ENCODE assay signal across 8 cellular contexts in the genomic region with DNA sequence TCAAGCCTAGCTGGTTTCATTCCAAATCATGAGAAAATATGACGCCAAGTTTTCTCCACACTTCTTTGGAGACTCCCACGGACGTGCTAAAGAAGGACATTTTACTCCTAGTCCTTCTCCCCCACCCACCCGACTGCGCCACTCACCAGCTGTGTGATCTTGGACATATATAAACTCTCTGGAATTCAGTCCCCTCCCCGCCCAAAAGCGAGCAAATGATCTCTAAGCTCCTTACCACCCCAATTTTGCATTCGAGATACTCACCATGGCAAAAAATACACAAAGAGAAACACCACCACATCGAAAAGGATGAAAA. TPM values are rescaled to one million over a fixed set of nuclear protein-coding genes. Genes with fewer than 3 reads are reported as not detected.
A peak's percentile ranks its signal among the peaks of the same experiment; 100 is the strongest.
DNase-seq lines count a peak whose midpoint lies in the region; ATAC-seq and TF ChIP-seq lines count a peak whose summit lies in the region.

No MANE protein-coding gene starts in this region.

- no peaks in the 10 kb centered on the region for H3K9me3 ChIP-seq in AG04450 (ENCODE audit: control insufficient read depth, insufficient read depth, low read length)

- H3K36me3 Mint-ChIP-seq in activated naive CD4-positive, alpha-beta T cell treated with anti-CD3 and anti-CD28 coated beads, Interleukin-2, amount 50 U/mL, for 72 hours, result peaks cover 28 to 60% of the 10 kb centered on the region in 2 donors

- peak overlapping the region; percentile 95 for H3K27ac ChIP-seq in AG04450 (ENCODE audit: low read depth, low read length)

- peaks cover 4 to 9% of the 10 kb centered on the region in 2 donors for H3K9me3 Mint-ChIP-seq in activated naive CD4-positive, alpha-beta T cell treated with anti-CD3 and anti-CD28 coated beads, Interleukin-2, amount 50 U/mL, for 72 hours

- H3K27me3 ChIP-seq in AG04450 (ENCODE audit: control insufficient read depth, insufficient read depth, low read length), result no peaks in the 10 kb centered on the region

- intact Hi-C loops in left cardiac atrium (cut with DNase I) (no loop called here), sciatic nerve (cut with DNase I) (no loop called here)

- in situ Hi-C loops in GM13976 (cut with MboI; ENCODE audit: low sequenced_read_pairs, unreplicated experiment), result loop anchor here (10.0 to 25.0 kb wide), 2 partner anchors 185 to 487 kb away; no protein-coding TSS in a partner anchor

- TF ChIP-seq CTCF in AG04450 (IDR thresholded peaks at IDR 0.05; ENCODE audit: low read depth, low read length) (no peak), GM13976 (IDR thresholded peaks at IDR 0.05; ENCODE audit: borderline replicate concordance, control extremely low read depth, extremely low read depth, insufficient read depth, missing control alignments) (no peak)

- peak overlapping the region; percentile 93 for H3K4me3 ChIP-seq in AG04450 (ENCODE audit: low read depth, low read length)

- POLR2A ChIA-PET in AG04450 (lab: Yijun Ruan, JAX), result interaction anchor here (0.6 to 1.5 kb wide), 5 partner anchors 88 to 331 kb away, joined by 3 to 8 read pairs (median 6); a partner anchor contains a TSS

- DNase-seq in AG04450 (ENCODE audit: low read depth, low spot score) (no peak), left cardiac atrium (peak; percentile 56), sciatic nerve (ENCODE audit: low spot score) (peak; percentile 64), GM13976 (ENCODE audit: low spot score) (no peak), DMS 273 (lab: John Stamatoyannopoulos, UW; ENCODE audit: unreplicated experiment) (no peak)
- peak; percentile 13 to 56 for DNase-seq in activated naive CD4-positive, alpha-beta T cell treated with anti-CD3 and anti-CD28 coated beads, Interleukin-2, amount 50 U/mL, for 72 hours (ENCODE audit: low spot score in 2 of 2)

- ATAC-seq in GM19455 (IDR thresholded peaks at IDR 0.05; ENCODE audit: unreplicated experiment), result peak; percentile 17
- ATAC-seq in HG03521 (IDR thresholded peaks at IDR 0.05; ENCODE audit: unreplicated experiment), result peak; percentile 23
- ATAC-seq in activated naive CD4-positive, alpha-beta T cell treated with anti-CD3 and anti-CD28 coated beads, Interleukin-2, amount 50 U/mL, for 72 hours, result peak; percentile 28 to 39
- ATAC-seq in left cardiac atrium, result peak; percentile 63 to 70
- peak; percentile 73 for ATAC-seq in sciatic nerve

- peak overlapping the region; percentile 96 to 100 for H3K27ac Mint-ChIP-seq in activated naive CD4-positive, alpha-beta T cell treated with anti-CD3 and anti-CD28 coated beads, Interleukin-2, amount 50 U/mL, for 72 hours

- CTCF ChIA-PET in AG04450 (lab: Charles Lee), result interaction anchor here (1.1 to 3.0 kb wide), 6 partner anchors 13 to 319 kb away, joined by 3 to 14 read pairs (median 4); no protein-coding TSS in a partner anchor

RNA-seq across cellular contexts. Expression of a gene that starts 21.9 kb away (rescaled TPM):
- polyA plus RNA-seq in AG04450 (2011; rRNA removed), result not detected in 2 replicates
- polyA minus RNA-seq in AG04450 (2011; rRNA and poly(A)+ RNA removed), result not detected in 2 replicates
- total RNA-seq in activated naive CD4-positive, alpha-beta T cell treated with anti-CD3 and anti-CD28 coated beads, Interleukin-2, amount 50 U/mL, for 72 hours, result not detected
- total RNA-seq in left cardiac atrium (not detected), sciatic nerve (not detected)

Comparison
In these comparisons a context has a peak if more than half of its experiments do, and no peak if none do; other contexts are left out.
1. DNase-seq: peak in activated naive CD4-positive, alpha-beta T cell treated with anti-CD3 and anti-CD28 coated beads, Interleukin-2, amount 50 U/mL, for 72 hours (2 of 2), left cardiac atrium (single experiment) and sciatic nerve (single experiment); none in AG04450 (single experiment), GM13976 (single experiment) and DMS 273 (single experiment).
2. ATAC-seq: peak in every context shown above with its lines; median percentile 73 in sciatic nerve; 66 in left cardiac atrium; 34 in activated naive CD4-positive, alpha-beta T cell treated with anti-CD3 and anti-CD28 coated beads, Interleukin-2, amount 50 U/mL, for 72 hours; 23 in HG03521; 17 in GM19455.